ENCODE assay signal across 8 cellular contexts in genomic region chr16:2458887-2459646, GRCh38. TPM values are rescaled to one million over a fixed set of nuclear protein-coding genes. Genes with fewer than 3 reads are reported as not detected.
A peak's percentile ranks its signal among the peaks of the same experiment; 100 is the strongest.
DNase-seq lines count a peak whose midpoint lies in the region; ATAC-seq, FAIRE-seq and TF ChIP-seq lines count a peak whose summit lies in the region.

No MANE protein-coding gene starts in this region.

- TF ChIP-seq EP300 in tibial nerve (IDR thresholded peaks at IDR 0.05), result no peak

- TF ChIP-seq CTCF in kidney (IDR thresholded peaks at IDR 0.05; ENCODE audit: borderline replicate concordance, extremely low read depth, insufficient read depth), result no peak
- no peak for TF ChIP-seq CTCF in tibial nerve (IDR thresholded peaks at IDR 0.05)

- H3K4me1 Mint-ChIP-seq in activated naive CD4-positive, alpha-beta T cell treated with anti-CD3 and anti-CD28 coated beads for 36 hours (ENCODE audit: low read depth), result peaks cover 11% of the 10 kb centered on the region
- peaks cover 5% of the 10 kb centered on the region for H3K4me1 Mint-ChIP-seq in activated T-helper 17 cell treated with anti-CD3 and anti-CD28 coated beads, Interleukin-2, amount 50 U/mL, for 72 hours

- H3K4me1 ChIP-seq in kidney (ENCODE audit: control insufficient read depth in 1 of 2, insufficient read depth in 1 of 2, low read depth in 1 of 2, low read length in 2 of 2) (peaks cover 0 to 6% of the 10 kb centered on the region in 2 donors), tibial nerve (peaks cover 0 to 24% (median 9%) of the 10 kb centered on the region in 4 donors)

- peaks cover 16% of the 10 kb centered on the region for H3K36me3 Mint-ChIP-seq in activated naive CD4-positive, alpha-beta T cell treated with anti-CD3 and anti-CD28 coated beads for 36 hours (ENCODE audit: low read depth)
- H3K36me3 Mint-ChIP-seq in activated T-helper 17 cell treated with anti-CD3 and anti-CD28 coated beads, Interleukin-2, amount 50 U/mL, for 72 hours (ENCODE audit: low read depth), result peaks cover 38% of the 10 kb centered on the region

- no peak for FAIRE-seq in kidney (lab: Jason Lieb, UNC)

- H3K36me3 ChIP-seq in kidney (ENCODE audit: control insufficient read depth in 1 of 2, insufficient read depth in 2 of 2, low read length in 2 of 2), result no peaks in the 10 kb centered on the region
- H3K36me3 ChIP-seq in tibial nerve, result peaks cover 0 to 22% (median 0%) of the 10 kb centered on the region in 3 donors

- peak overlapping the region; percentile 49 to 80 for H3K9ac ChIP-seq in kidney (ENCODE audit: low read length in 2 of 2)

- H3K27me3 Mint-ChIP-seq in activated naive CD4-positive, alpha-beta T cell treated with anti-CD3 and anti-CD28 coated beads for 36 hours (ENCODE audit: low read depth), result no peaks in the 10 kb centered on the region
- H3K27me3 Mint-ChIP-seq in activated T-helper 17 cell treated with anti-CD3 and anti-CD28 coated beads, Interleukin-2, amount 50 U/mL, for 72 hours, result no peaks in the 10 kb centered on the region

- no peaks in the 10 kb centered on the region for H3K9me3 Mint-ChIP-seq in activated naive CD4-positive, alpha-beta T cell treated with anti-CD3 and anti-CD28 coated beads for 36 hours
- H3K9me3 Mint-ChIP-seq in activated T-helper 17 cell treated with anti-CD3 and anti-CD28 coated beads, Interleukin-2, amount 50 U/mL, for 72 hours, result no peaks in the 10 kb centered on the region

- intact Hi-C loops in activated naive CD4-positive, alpha-beta T cell treated with anti-CD3 and anti-CD28 coated beads for 36 hours (cut with micrococcal nuclease), result no loop called here
- intact Hi-C loops in kidney (cut with DNase I), result no loop called here

- ATAC-seq in activated T-helper 17 cell treated with anti-CD3 and anti-CD28 coated beads, Interleukin-2, amount 50 U/mL, for 72 hours (replicated peaks), result no peak
- ATAC-seq in HG03045 (IDR thresholded peaks at IDR 0.05; ENCODE audit: unreplicated experiment) (no peak), HG02970 (IDR thresholded peaks at IDR 0.05; ENCODE audit: low FRiP score, unreplicated experiment) (no peak)

- H3K27ac ChIP-seq in kidney (ENCODE audit: low read depth in 2 of 2, low read length in 2 of 2), result no peak overlapping the region
- H3K27ac ChIP-seq in tibial nerve, result peak overlapping the region in 2 of 4 donors; percentile 31 to 63

- no peaks in the 10 kb centered on the region for H3K27me3 ChIP-seq in tibial nerve

- H3K9me3 ChIP-seq in kidney (ENCODE audit: control insufficient read depth in 1 of 2, low read length in 2 of 2), result no peaks in the 10 kb centered on the region
- H3K9me3 ChIP-seq in tibial nerve, result no peaks in the 10 kb centered on the region

- no peak for DNase-seq in activated naive CD4-positive, alpha-beta T cell treated with anti-CD3 and anti-CD28 coated beads for 36 hours
- DNase-seq in activated naive CD4-positive, alpha-beta T cell treated with anti-CD3 and anti-CD28 coated beads, Interleukin-2, amount 50 U/mL, for 16 hours, result no peak
- DNase-seq in kidney (no peak), tibial nerve (ENCODE audit: low spot score in 2 of 2) (no peak)
- no peak for DNase-seq in activated CD8-positive, alpha-beta memory T cell treated with anti-CD3 and anti-CD28 coated beads, Interleukin-2, amount 50 U/mL, for 4 hours

- WGBS in tibial nerve, 2 donors, result 23% methylated on average over 18 of the region's 18 CpGs

- TF ChIP-seq POLR2A in tibial nerve (IDR thresholded peaks at IDR 0.05), result no peak

- peak overlapping the region; percentile 64 for H3K27ac Mint-ChIP-seq in activated naive CD4-positive, alpha-beta T cell treated with anti-CD3 and anti-CD28 coated beads for 36 hours
- peak overlapping the region; percentile 76 for H3K27ac Mint-ChIP-seq in activated T-helper 17 cell treated with anti-CD3 and anti-CD28 coated beads, Interleukin-2, amount 50 U/mL, for 72 hours

- H3K4me3 Mint-ChIP-seq in activated naive CD4-positive, alpha-beta T cell treated with anti-CD3 and anti-CD28 coated beads for 36 hours, result peak overlapping the region; percentile 74
- H3K4me3 Mint-ChIP-seq in activated T-helper 17 cell treated with anti-CD3 and anti-CD28 coated beads, Interleukin-2, amount 50 U/mL, for 72 hours, result peak overlapping the region; percentile 87

- CTCF ChIA-PET in activated naive CD4-positive, alpha-beta T cell treated with anti-CD3 and anti-CD28 coated beads for 36 hours (lab: Charles Lee), result interaction anchor here (0.9 kb wide), 1 partner anchor 19 kb away, joined by 3 read pairs; no protein-coding TSS in a partner anchor

- H3K4me3 ChIP-seq in kidney (ENCODE audit: low read length in 2 of 2) (peak overlapping the region; percentile 75 to 79), tibial nerve (peak overlapping the region; percentile 32 to 61 (median 47))

RNA-seq across cellular contexts. Expression of gene TEDC2, which starts 0.8 kb away (rescaled TPM):
- 10 to 100 TPM; 24.2 to 24.8 TPM for total RNA-seq in activated naive CD4-positive, alpha-beta T cell treated with anti-CD3 and anti-CD28 coated beads for 36 hours
- total RNA-seq in activated T-helper 17 cell treated with anti-CD3 and anti-CD28 coated beads, Interleukin-2, amount 50 U/mL, for 72 hours, result 10 to 100 TPM; 14.8 to 19.7 TPM
- total RNA-seq in kidney (1.4 TPM), tibial nerve (1 to 10 TPM in 3 of 4 donors, not detected in 1; 1.3 to 2.5 (median 1.8) TPM)
- polyA plus RNA-seq in kidney (ENCODE audit: insufficient read depth, low read depth, low replicate concordance), result 1.7 TPM

RNA-seq across cellular contexts. Expression of gene NTN3, which starts 12.0 kb away (rescaled TPM):
- not detected for total RNA-seq in activated naive CD4-positive, alpha-beta T cell treated with anti-CD3 and anti-CD28 coated beads for 36 hours
- under 1 TPM in 1 of 2 donors, not detected in 1; 0.21 TPM for total RNA-seq in activated T-helper 17 cell treated with anti-CD3 and anti-CD28 coated beads, Interleukin-2, amount 50 U/mL, for 72 hours
- total RNA-seq in kidney, result 0.28 TPM
- not detected for polyA plus RNA-seq in kidney (ENCODE audit: insufficient read depth, low read depth, low replicate concordance)
- under 1 TPM in 1 of 4 donors, not detected in 3; 0.39 TPM for total RNA-seq in tibial nerve

RNA-seq across cellular contexts. Expression of gene TBC1D24, which starts 15.9 kb away (rescaled TPM):
- 1 to 10 TPM; 8.1 to 8.6 TPM for total RNA-seq in activated naive CD4-positive, alpha-beta T cell treated with anti-CD3 and anti-CD28 coated beads for 36 hours
- total RNA-seq in activated T-helper 17 cell treated with anti-CD3 and anti-CD28 coated beads, Interleukin-2, amount 50 U/mL, for 72 hours, result 10 to 100 TPM; 10.8 to 16.1 TPM
- total RNA-seq in kidney, result 25.7 TPM
- 23.9 TPM for polyA plus RNA-seq in kidney (ENCODE audit: insufficient read depth, low read depth, low replicate concordance)
- total RNA-seq in tibial nerve, result 10 to 100 TPM; 12.0 to 18.3 (median 16.3) TPM

RNA-seq across cellular contexts. Expression of gene CCNF, which starts 29.8 kb away (rescaled TPM):
- 10 to 100 TPM; 73.5 to 74.5 TPM for total RNA-seq in activated naive CD4-positive, alpha-beta T cell treated with anti-CD3 and anti-CD28 coated beads for 36 hours
- 10 to 100 TPM; 59.6 to 64.5 TPM for total RNA-seq in activated T-helper 17 cell treated with anti-CD3 and anti-CD28 coated beads, Interleukin-2, amount 50 U/mL, for 72 hours
- total RNA-seq in kidney (2.9 TPM), tibial nerve (1 to 10 TPM; 1.6 to 3.0 (median 2.0) TPM)
- polyA plus RNA-seq in kidney (ENCODE audit: insufficient read depth, low read depth, low replicate concordance), result 0.77 TPM

RNA-seq across cellular contexts. Expression of gene ATP6V0C, which starts 54.7 kb away (rescaled TPM):
- 10 to 100 TPM; 81.9 TPM for total RNA-seq in activated naive CD4-positive, alpha-beta T cell treated with anti-CD3 and anti-CD28 coated beads for 36 hours
- 100 to 1,000 TPM in 1 of 2 donors, 10 to 100 TPM in 1; 98.5 to 128 TPM for total RNA-seq in activated T-helper 17 cell treated with anti-CD3 and anti-CD28 coated beads, Interleukin-2, amount 50 U/mL, for 72 hours
- total RNA-seq in kidney (303 TPM), tibial nerve (10 to 100 TPM; 48.1 to 73.0 (median 61.1) TPM)
- 520 TPM for polyA plus RNA-seq in kidney (ENCODE audit: insufficient read depth, low read depth, low replicate concordance)
